In the genomic region with DNA sequence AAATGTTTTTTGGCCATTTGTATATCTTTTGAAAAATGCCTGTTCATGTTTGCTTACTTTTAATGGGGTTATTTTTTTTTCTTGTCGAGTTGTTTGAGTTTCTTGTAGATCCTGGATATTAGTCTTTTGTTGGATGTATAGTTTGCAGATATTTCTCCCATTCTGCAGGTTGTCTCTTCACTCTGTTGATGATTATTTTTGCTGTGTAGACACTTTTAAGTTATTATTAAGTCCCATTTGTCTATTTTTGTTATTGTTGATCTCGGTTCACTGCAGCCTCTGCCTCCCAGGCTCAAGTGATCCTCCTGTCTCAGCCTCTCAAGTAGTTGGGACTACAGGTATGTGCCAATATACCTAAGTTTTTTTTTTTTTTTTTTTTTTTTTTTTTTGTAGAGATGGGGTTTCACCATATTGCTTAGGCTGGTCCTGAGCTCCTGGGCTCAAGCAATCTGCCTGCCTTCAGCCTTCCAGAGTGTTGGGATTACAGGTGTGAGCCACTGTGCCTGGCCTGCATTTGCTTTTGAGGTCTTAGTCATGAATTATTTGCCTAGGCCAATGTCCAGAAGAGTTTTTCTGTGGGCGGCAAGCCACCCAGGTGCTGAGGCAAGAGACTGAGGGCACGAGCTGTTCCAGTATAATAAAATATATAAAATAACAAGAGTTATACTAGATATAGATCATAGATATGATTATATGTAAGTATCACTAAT, we compare ENCODE assay signal across 7 cellular contexts. TPM values are rescaled to one million over a fixed set of nuclear protein-coding genes. Genes with fewer than 3 reads are reported as not detected.
A peak's percentile ranks its signal among the peaks of the same experiment; 100 is the strongest.
DNase-seq lines count a peak whose midpoint lies in the region; ATAC-seq, FAIRE-seq and TF ChIP-seq lines count a peak whose summit lies in the region.
"Not testable (repeated sequence)": the region's sequence is repeated elsewhere in the genome, so short reads cannot be mapped to it uniquely, and the experiment has no call there.
"Had no signal": no experiment of that assay in that cellular context is flagged by ENCODE, and none has a peak within 500 bp of the region (broad histone marks: within the 10 kb centered on the region; RNA-seq: fewer than 3 reads in every experiment).

No MANE protein-coding gene starts in this region.

- not testable (repeated sequence) for H3K56ac ChIP-seq in H1 (replicated peaks; ENCODE audit: insufficient read length, low read depth, low read length)

- DNase-seq in A549 (ENCODE audit: low read depth in 1 of 2, low spot score in 1 of 2); K562 (ENCODE audit: extremely low read depth in 1 of 4, low spot score in 3 of 4); H1 (ENCODE audit: low read depth in 1 of 2, low spot score in 2 of 2); HepG2 (ENCODE audit: low spot score): not testable (repeated sequence)
- peak; percentile 44 for DNase-seq in LNCaP clone FGC (ENCODE audit: low read depth)
- peak; percentile 6 for DNase-seq in RPMI8226

- not testable (repeated sequence) for TF ChIP-seq CTCF in A549 (IDR thresholded peaks at IDR 0.05); LNCaP clone FGC (IDR thresholded peaks at IDR 0.05; ENCODE audit: control insufficient read depth, extremely low read depth, insufficient read depth); K562 (IDR thresholded peaks at IDR 0.05 in 2 of 3, conservative IDR thresholded peaks at IDR 0.05 in 1 of 3; ENCODE audit: insufficient read depth in 2 of 3, low read depth in 1 of 3, low read length in 3 of 3); H1 (IDR thresholded peaks at IDR 0.05; ENCODE audit: control extremely low read depth in 1 of 3, insufficient read depth in 1 of 3, low read depth in 1 of 3, low read length in 3 of 3); HepG2 (CRISPR knock-in tag; IDR thresholded peaks at IDR 0.05)

- in situ Hi-C loops in K562 (cut with MboI); HepG2 (cut with HindIII; ENCODE audit: extremely low pct_ligation_motif_present, low pct_unique_long_range_greater_than_20kb): not testable (repeated sequence)

- WGBS in A549 (ENCODE audit: missing lambda C conversion rate): 23% methylated on average over 4 of the region's 4 CpGs
- WGBS in K562 (ENCODE audit: insufficient coverage, low coverage, missing lambda C conversion rate): 2% methylated on average over 4 of the region's 4 CpGs
- WGBS in H1 (ENCODE audit: extremely low coverage in 1 of 2, insufficient coverage in 1 of 2, insufficient read length in 1 of 2, insufficient replicate concordance in 2 of 2, low coverage in 1 of 2, low lambda C conversion rate in 2 of 2, missing lambda C conversion rate in 1 of 2), 2 experiments: 81% methylated on average over 4 of the region's 4 CpGs; no CpG with 5 or more reads in 1 of the 2 experiments
- WGBS in HepG2 (ENCODE audit: low lambda C conversion rate): 12% methylated on average over 4 of the region's 4 CpGs

- intact Hi-C loops in K562 (cut with micrococcal nuclease); HepG2 (cut with micrococcal nuclease; ENCODE audit: unreplicated experiment): not testable (repeated sequence)

- not testable (repeated sequence) for H3K4me3 ChIP-seq in A549; LNCaP clone FGC (ENCODE audit: low read depth, low read length); K562; H1 (ENCODE audit: extremely low read depth in 1 of 4, insufficient read depth in 2 of 4, low read depth in 3 of 4, low read length in 4 of 4); HepG2 (replicated peaks in 1 of 3; ENCODE audit: insufficient read depth in 1 of 3, low read depth in 2 of 3, low read length in 3 of 3)

- BruUV-seq in K562 (replicated peaks; lab: Mats Ljungman, UMichigan); HepG2 (replicated peaks; lab: Mats Ljungman, UMichigan): not testable (repeated sequence)

- not testable (repeated sequence) for H3K9me1 ChIP-seq in K562 (ENCODE audit: control insufficient read depth, insufficient read depth, low read length)

- not testable (repeated sequence) for H3K23ac ChIP-seq in H1 (ENCODE audit: insufficient read length)

- not testable (repeated sequence) for H4K20me1 ChIP-seq in K562 (replicated peaks; ENCODE audit: control insufficient read depth, insufficient read depth, low read length); H1 (replicated peaks in 1 of 2; ENCODE audit: control insufficient read depth in 1 of 2, insufficient read depth in 2 of 2, low read length in 2 of 2); HepG2 (ENCODE audit: insufficient read depth, low read length)

- not testable (repeated sequence) for H2BK15ac ChIP-seq in H1 (ENCODE audit: low read length)

- CTCF ChIA-PET in A549 (lab: Yijun Ruan, JAX); K562 (lab: Yijun Ruan, JAX; ENCODE audit: low intra/inter-chr PET ratio); H1 (lab: Charles Lee; ENCODE audit: partially characterized antibody); HepG2 (lab: Yijun Ruan, JAX; ENCODE audit: low intra/inter-chr PET ratio, low total read pairs): not testable (repeated sequence)

- FAIRE-seq in A549 (lab: Jason Lieb, UNC); K562 (lab: Jason Lieb, UNC); H1 (lab: Jason Lieb, UNC); HepG2 (lab: Jason Lieb, UNC): not testable (repeated sequence)

- H2BK12ac ChIP-seq in H1 (ENCODE audit: low read depth, low read length): not testable (repeated sequence)

- not testable (repeated sequence) for H3K27ac ChIP-seq in A549; K562 (ENCODE audit: extremely low read depth, low read depth, low read length); H1 (ENCODE audit: low read depth, low read length); HepG2 (ENCODE audit: extremely low read length, insufficient read depth, low read length)

- H3K27me3 ChIP-seq in K562 (ENCODE audit: control insufficient read depth in 2 of 2, insufficient read depth in 2 of 2, low read length in 2 of 2); H1 (replicated peaks in 1 of 4; ENCODE audit: control insufficient read depth in 3 of 4, extremely low read depth in 1 of 4, insufficient read depth in 3 of 4, low read length in 3 of 4); HepG2 (ENCODE audit: control insufficient read depth in 1 of 2, insufficient read depth in 2 of 2, low read length in 2 of 2): not testable (repeated sequence)

- not testable (repeated sequence) for H3K9ac ChIP-seq in K562 (ENCODE audit: insufficient read depth in 1 of 2, low read depth in 2 of 2, low read length in 2 of 2); H1 (replicated peaks in 1 of 4; ENCODE audit: extremely low read depth in 1 of 4, low read depth in 3 of 4, low read length in 3 of 4); HepG2 (ENCODE audit: insufficient read depth, low read depth, low read length)

- H3K9me3 ChIP-seq in A549; K562 (replicated peaks; ENCODE audit: control insufficient read depth, insufficient read depth, low read depth, low read length); H1 (ENCODE audit: insufficient read depth in 2 of 2, low read depth in 1 of 2, low read length in 1 of 2); HepG2 (ENCODE audit: low read length): not testable (repeated sequence)

- not testable (repeated sequence) for H2AK5ac ChIP-seq in H1 (ENCODE audit: low read depth, low read length)

- not testable (repeated sequence) for H2BK5ac ChIP-seq in H1 (ENCODE audit: low read depth, low read length)

- not testable (repeated sequence) for H3K36me3 ChIP-seq in K562 (ENCODE audit: control insufficient read depth, insufficient read depth, low read length); H1 (ENCODE audit: control insufficient read depth in 2 of 4, insufficient read depth in 4 of 4, low read length in 3 of 4); HepG2 (replicated peaks in 1 of 2; ENCODE audit: control insufficient read depth in 1 of 2, insufficient read depth in 2 of 2, low read length in 2 of 2)

- not testable (repeated sequence) for H3K14ac ChIP-seq in H1 (ENCODE audit: insufficient read length)

- H4K5ac ChIP-seq in H1 (ENCODE audit: insufficient read length, low read depth, low read length): not testable (repeated sequence)

- not testable (repeated sequence) for H2AFZ ChIP-seq in K562 (ENCODE audit: low read depth, low read length); H1 (ENCODE audit: low read length); HepG2 (ENCODE audit: low read length)

- ATAC-seq in A549, K562, HepG2: not testable (repeated sequence)

- not testable (repeated sequence) for H2BK120ac ChIP-seq in H1 (replicated peaks; ENCODE audit: low read depth, low read length)

- H2BK20ac ChIP-seq in H1 (ENCODE audit: low read length): not testable (repeated sequence)

- not testable (repeated sequence) for H3K23me2 ChIP-seq in H1 (ENCODE audit: low read depth, low read length)

- not testable (repeated sequence) for H4K8ac ChIP-seq in H1 (ENCODE audit: extremely low read depth, insufficient read depth, low read length)

- not testable (repeated sequence) for H3K79me1 ChIP-seq in H1 (ENCODE audit: low read depth, low read length)

- H3K18ac ChIP-seq in H1 (ENCODE audit: extremely low read depth, low read length): not testable (repeated sequence)

- not testable (repeated sequence) for TF ChIP-seq EP300 in A549 (IDR thresholded peaks at IDR 0.05); K562 (IDR thresholded peaks at IDR 0.05; ENCODE audit: low read length); H1 (IDR thresholded peaks at IDR 0.05; ENCODE audit: borderline replicate concordance in 1 of 2, low read depth in 2 of 2, low read length in 2 of 2); HepG2 (IDR thresholded peaks at IDR 0.05; ENCODE audit: low read depth in 2 of 2, low read length in 2 of 2); HepG2 (CRISPR knock-in tag; IDR thresholded peaks at IDR 0.05; ENCODE audit: borderline replicate concordance)

- H3K4ac ChIP-seq in H1 (replicated peaks; ENCODE audit: insufficient read length, low read depth, low read length): not testable (repeated sequence)

- H3K79me2 ChIP-seq in K562 (ENCODE audit: control insufficient read depth, insufficient read depth, low read length); H1 (ENCODE audit: control insufficient read depth in 1 of 2, insufficient read depth in 2 of 2, low read length in 2 of 2); HepG2 (ENCODE audit: insufficient read depth, low read length): not testable (repeated sequence)

- TF ChIP-seq POLR2A in A549 (IDR thresholded peaks at IDR 0.05; ENCODE audit: low read length); K562 (conservative IDR thresholded peaks at IDR 0.05); H1 (IDR thresholded peaks at IDR 0.05; ENCODE audit: control extremely low read depth in 1 of 2, low read depth in 2 of 2, low read length in 2 of 2); HepG2 (IDR thresholded peaks at IDR 0.05; ENCODE audit: insufficient read depth in 1 of 2, low read depth in 2 of 2, low read length in 2 of 2): not testable (repeated sequence)

- H3K4me1 ChIP-seq in A549; K562 (replicated peaks in 1 of 2; ENCODE audit: control insufficient read depth in 2 of 2, insufficient read depth in 2 of 2, low read length in 2 of 2); H1 (replicated peaks in 1 of 4; ENCODE audit: control insufficient read depth in 3 of 4, insufficient read depth in 4 of 4, low read length in 3 of 4); HepG2 (ENCODE audit: insufficient read depth, low read length): not testable (repeated sequence)

- TF ChIP-seq RAD21 in A549 (conservative IDR thresholded peaks at IDR 0.05 in 1 of 2, IDR thresholded peaks at IDR 0.05 in 1 of 2); K562 (CRISPR knock-in tag; conservative IDR thresholded peaks at IDR 0.05 in 1 of 2, IDR thresholded peaks at IDR 0.05 in 1 of 2); H1 (IDR thresholded peaks at IDR 0.05 in 1 of 2, conservative IDR thresholded peaks at IDR 0.05 in 1 of 2; ENCODE audit: low read depth in 2 of 2, low read length in 2 of 2); HepG2 (CRISPR knock-in tag; IDR thresholded peaks at IDR 0.05): not testable (repeated sequence)

- POLR2A ChIA-PET in A549 (lab: Yijun Ruan, JAX); K562 (lab: Yijun Ruan, JAX); H1 (lab: Charles Lee; ENCODE audit: partially characterized antibody); HepG2 (lab: Yijun Ruan, JAX): not testable (repeated sequence)

- not testable (repeated sequence) for H3K4me2 ChIP-seq in A549; K562 (ENCODE audit: insufficient read depth, low read length); H1 (ENCODE audit: insufficient read depth in 1 of 2, low read depth in 2 of 2, low read length in 2 of 2); HepG2 (ENCODE audit: low read depth, low read length)

- not testable (repeated sequence) for H4K91ac ChIP-seq in H1 (replicated peaks; ENCODE audit: insufficient read length, low read length)

RNA-seq across cellular contexts. Expression of gene PCBP3, which starts 18.5 kb away (rescaled TPM):
- 0.30 and 0.46 TPM in 2 replicates for polyA plus RNA-seq in A549 (2011; rRNA removed)
- polyA plus RNA-seq in A549 (2012; cell fraction: cytosol; rRNA removed): 0.19 TPM in 2 replicates
- 0.43 and 0.44 TPM in 2 replicates for polyA plus RNA-seq in A549 (2012; cell fraction: nucleus; rRNA removed)
- polyA plus RNA-seq in A549 (2017; fragmentation: RNase III; extraction: RNeasy Plus Mini Kit Qiagen cat#74134 plus additional on column Dnase treatment): 0.33 to 0.59 TPM (median 0.34 TPM) in 3 replicates
- 0.87 and 1.1 TPM in 2 replicates for polyA minus RNA-seq in A549 (2011; rRNA and poly(A)+ RNA removed)
- total RNA-seq in K562 (2011; cell fraction: chromatin; rRNA removed; ENCODE audit: low replicate concordance): 2.7 and 3.7 TPM in 2 replicates
- total RNA-seq in K562 (2011; cell fraction: nucleolus; rRNA removed): 1.2 and 1.6 TPM in 2 replicates
- 0.95 and 3.4 TPM in 2 replicates for total RNA-seq in K562 (2011; cell fraction: nucleoplasm; rRNA removed)
- 0.18 TPM in 1 of 2 replicates, not detected in the other for total RNA-seq in K562 (2014; rRNA removed)
- not detected in 2 replicates for total RNA-seq in K562 (2014; rRNA removed; fragmentation: Illumina TruSeq; extraction: Trizol)
- total RNA-seq in K562 (2015; rRNA removed; fragmentation: Illumina TruSeq; extraction: Trizol): 0.15 TPM in 1 of 2 replicates, not detected in the other
- 0.34 TPM in 1 of 2 replicates, not detected in the other for total RNA-seq in K562 (2021)
- not detected in 2 replicates for polyA plus RNA-seq in K562 (2011; rRNA removed)
- 0.10 and 0.27 TPM in 2 replicates for polyA plus RNA-seq in K562 (2011; cell fraction: cytosol; rRNA removed)
- 0.58 and 0.59 TPM in 2 replicates for polyA plus RNA-seq in K562 (2011; cell fraction: nucleus; rRNA removed)
- 0.24 TPM in 1 of 2 replicates, not detected in the other for polyA plus RNA-seq in K562 (2012)
- not detected in 2 replicates for polyA plus RNA-seq in K562 (2014; fragmentation: Illumina TruSeq; extraction: Trizol)
- polyA plus RNA-seq in K562 (2014; fragmentation: Nextera tagmentation; extraction: Ambion mirVana): not detected
- 2.0 TPM in 1 of 2 replicates, not detected in the other for polyA plus RNA-seq in K562 (2014; rRNA removed)
- 0.53 TPM in 1 of 2 replicates, not detected in the other for polyA minus RNA-seq in K562 (2011; rRNA and poly(A)+ RNA removed)
- not detected in 2 replicates for polyA minus RNA-seq in K562 (2011; cell fraction: cytosol; rRNA and poly(A)+ RNA removed)
- polyA minus RNA-seq in K562 (2011; cell fraction: nucleus; rRNA and poly(A)+ RNA removed): 0.54 and 1.1 TPM in 2 replicates
- 6.3 TPM in 2 replicates for total RNA-seq in H1 (2021; fragmentation: NEBNext Ultra II Directional; extraction: Animal tissue kit (Norgen Biotek cat#: 25700))
- 3.5 and 7.3 TPM in 2 replicates for polyA plus RNA-seq in H1 (2011; rRNA removed)
- 3.1 TPM for polyA plus RNA-seq in H1 (2011; cell fraction: cytosol; rRNA removed)
- 12.8 TPM for polyA plus RNA-seq in H1 (2011; cell fraction: nucleus; rRNA removed)
- polyA plus RNA-seq in H1 (2012, experiment 1 of 2): 7.9 to 9.2 TPM (median 8.4 TPM) in 4 replicates
- polyA plus RNA-seq in H1 (2012, experiment 2 of 2): 6.9 TPM
- 4.4 TPM for polyA plus RNA-seq in H1 (2013, experiment 1 of 2)
- 5.4 TPM for polyA plus RNA-seq in H1 (2013, experiment 2 of 2)
- 10.6 and 11.2 TPM in 2 replicates for polyA minus RNA-seq in H1 (2011; rRNA and poly(A)+ RNA removed)
- 4.0 TPM for polyA minus RNA-seq in H1 (2011; cell fraction: cytosol; rRNA and poly(A)+ RNA removed)
- 17.3 TPM for polyA minus RNA-seq in H1 (2011; cell fraction: nucleus; rRNA and poly(A)+ RNA removed)
- total RNA-seq in HepG2 (2016; rRNA removed; fragmentation: Illumina TruSeq; extraction: Trizol): not detected in 2 replicates
- total RNA-seq in HepG2 (2016; cell fraction: cytosol; rRNA removed; fragmentation: Illumina TruSeq; extraction: Trizol; ENCODE audit: low read depth): not detected in 2 replicates
- total RNA-seq in HepG2 (2016; cell fraction: insoluble cytoplasmic fraction; rRNA removed; fragmentation: Illumina TruSeq; extraction: Trizol): not detected in 2 replicates
- not detected in 2 replicates for total RNA-seq in HepG2 (2016; cell fraction: membrane; rRNA removed; fragmentation: Illumina TruSeq; extraction: Trizol)
- not detected in 2 replicates for total RNA-seq in HepG2 (2016; cell fraction: nucleus; rRNA removed; fragmentation: Illumina TruSeq; extraction: Trizol)
- not detected in 2 replicates for polyA plus RNA-seq in HepG2 (2011; rRNA removed)
- not detected in 2 replicates for polyA plus RNA-seq in HepG2 (2011; cell fraction: cytosol; rRNA removed)
- polyA plus RNA-seq in HepG2 (2011; cell fraction: nucleus; rRNA removed): not detected in 2 replicates
- not detected in 2 replicates for polyA plus RNA-seq in HepG2 (2012)
- polyA plus RNA-seq in HepG2 (2016; cell fraction: cytosol; fragmentation: Illumina TruSeq; extraction: Trizol; ENCODE audit: low read depth): not detected in 2 replicates
- polyA plus RNA-seq in HepG2 (2016; cell fraction: insoluble cytoplasmic fraction; fragmentation: Illumina TruSeq; extraction: Trizol; ENCODE audit: low read depth): not detected in 2 replicates
- polyA plus RNA-seq in HepG2 (2016; cell fraction: membrane; fragmentation: Illumina TruSeq; extraction: Trizol; ENCODE audit: low read depth): not detected in 2 replicates
- not detected in 2 replicates for polyA plus RNA-seq in HepG2 (2016; cell fraction: nucleus; fragmentation: Illumina TruSeq; extraction: Trizol; ENCODE audit: insufficient read depth, low read depth)
- not detected in 2 replicates for polyA minus RNA-seq in HepG2 (2011; rRNA and poly(A)+ RNA removed; ENCODE audit: low replicate concordance)
- polyA minus RNA-seq in HepG2 (2011; cell fraction: cytosol; rRNA and poly(A)+ RNA removed): not detected in 2 replicates
- polyA minus RNA-seq in HepG2 (2011; cell fraction: nucleus; rRNA and poly(A)+ RNA removed): not detected in 2 replicates
- total RNA-seq: A172 had no signal
